Comparison of ENCODE assay signal across 8 cellular contexts in the genomic region with DNA sequence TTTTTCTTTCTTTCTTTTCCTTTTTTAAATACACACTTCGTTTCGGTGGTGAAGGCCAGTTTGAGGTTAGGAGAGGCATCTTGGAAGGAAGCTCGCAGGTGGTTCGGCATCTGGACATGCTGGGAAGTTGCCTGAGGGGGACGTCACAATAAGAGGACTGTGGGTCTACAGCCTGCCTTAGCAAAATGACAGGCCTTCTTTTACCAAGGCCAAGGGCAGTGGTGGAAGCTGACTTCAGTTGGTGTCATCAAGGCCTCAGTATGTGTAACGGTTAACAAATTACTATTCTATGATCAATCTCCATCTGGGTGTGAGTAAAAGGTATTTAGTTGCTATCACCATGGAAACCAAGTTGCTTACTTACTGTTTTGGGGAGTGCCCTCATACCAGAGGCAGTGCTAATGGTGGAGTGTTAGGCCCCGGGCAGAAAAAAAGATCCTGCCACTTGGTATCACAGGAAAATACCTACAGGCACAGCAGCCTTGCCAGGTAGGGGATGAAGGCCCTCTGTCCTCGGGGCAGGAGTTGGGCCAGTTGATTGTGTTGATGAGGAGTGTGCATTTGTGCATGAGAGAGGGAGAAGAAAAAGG. TPM values are rescaled to one million over a fixed set of nuclear protein-coding genes. Genes with fewer than 3 reads are reported as not detected.
DNase-seq lines count a peak whose midpoint lies in the region; ATAC-seq and TF ChIP-seq lines count a peak whose summit lies in the region.

No MANE protein-coding gene starts in this region.

- peaks cover 84% of the 10 kb centered on the region for H3K4me1 ChIP-seq in HUES64 (ENCODE audit: insufficient read depth, low read length)
- peaks cover 30 to 54% of the 10 kb centered on the region in 2 donors for H3K4me1 ChIP-seq in lung (ENCODE audit: control insufficient read depth in 2 of 2, insufficient read depth in 2 of 2, low read length in 2 of 2)
- no peaks in the 10 kb centered on the region for H3K4me1 ChIP-seq in urinary bladder (ENCODE audit: insufficient read depth)

- POLR2A ChIA-PET in AG04449 (lab: Yijun Ruan, JAX): interaction anchor here (1.8 to 4.1 kb wide), 2 partner anchors 9 to 36 kb away, joined by 8 to 27 read pairs; a partner anchor contains a TSS

- H3K27me3 ChIP-seq in HUES64 (ENCODE audit: insufficient read depth, low read length): no peaks in the 10 kb centered on the region
- no peaks in the 10 kb centered on the region for H3K27me3 ChIP-seq in brain microvascular endothelial cell (replicated peaks)
- no peaks in the 10 kb centered on the region for H3K27me3 ChIP-seq in lung (ENCODE audit: control insufficient read depth, insufficient read depth)

- TF ChIP-seq CTCF in AG04449 (IDR thresholded peaks at IDR 0.05; ENCODE audit: insufficient read depth, low read length, missing control alignments) (no peak), brain microvascular endothelial cell (IDR thresholded peaks at IDR 0.05; ENCODE audit: low read depth, low read length, missing control alignments) (no peak), lung (IDR thresholded peaks at IDR 0.05; ENCODE audit: control extremely low read depth, extremely low read depth) (no peak)

- CTCF ChIA-PET in AG04449 (lab: Yijun Ruan, JAX): interaction anchor here (0.9 to 3.5 kb wide), 2 partner anchors 22 to 272 kb away, joined by 5 to 13 read pairs; a partner anchor contains a TSS

- H3K9me3 ChIP-seq in HUES64 (ENCODE audit: insufficient read depth, low read depth, low read length): no peaks in the 10 kb centered on the region
- no peaks in the 10 kb centered on the region for H3K9me3 ChIP-seq in lung (ENCODE audit: control insufficient read depth in 2 of 2, insufficient read depth in 1 of 2, low read length in 1 of 2)

- H3K27ac ChIP-seq in HUES64 (ENCODE audit: low read depth, low read length) (peak overlapping the region; percentile 55), brain microvascular endothelial cell (peak overlapping the region; percentile 96), lung (ENCODE audit: low read depth in 1 of 2, low read length in 1 of 2) (peak overlapping the region; percentile 81 to 96), urinary bladder (ENCODE audit: low read depth) (peak overlapping the region; percentile 72)

- WGBS in HUES64: 75% methylated on average over 7 of the region's 8 CpGs
- 59 to 68% methylated on average over 8 of the region's 8 CpGs for WGBS in lung, 2 donors
- 54% methylated on average over 8 of the region's 8 CpGs for WGBS in urinary bladder

- H3K36me3 ChIP-seq in HUES64 (ENCODE audit: insufficient read depth, low read length) (peaks cover 23% of the 10 kb centered on the region), brain microvascular endothelial cell (replicated peaks) (peaks cover 3% of the 10 kb centered on the region), lung (ENCODE audit: control insufficient read depth in 2 of 2, insufficient read depth in 2 of 2, low read length in 2 of 2) (peaks cover 0 to 3% of the 10 kb centered on the region in 2 donors), urinary bladder (ENCODE audit: insufficient read depth) (no peaks in the 10 kb centered on the region)

- DNase-seq in AG04449 (ENCODE audit: low read depth, low spot score): peak; percentile 78
- DNase-seq in brain microvascular endothelial cell: peak; percentile 76
- DNase-seq in lung (ENCODE audit: low spot score): no peak
- no peak for DNase-seq in 8988T
- DNase-seq in NCI-H524 (lab: John Stamatoyannopoulos, UW): no peak
- no peak for DNase-seq in NAMALWA (ENCODE audit: low spot score)

- H3K9ac ChIP-seq in HUES64 (ENCODE audit: low read depth, low read length): peak overlapping the region; percentile 60

- H3K4me3 ChIP-seq in AG04449 (ENCODE audit: low read depth, low read length) (no peak overlapping the region), HUES64 (ENCODE audit: low read length) (no peak overlapping the region), brain microvascular endothelial cell (ENCODE audit: low read depth, low read length) (no peak overlapping the region), lung (no peak overlapping the region), urinary bladder (ENCODE audit: low read depth, low read length) (no peak overlapping the region)

- in situ Hi-C loops in brain microvascular endothelial cell (cut with HindIII; ENCODE audit: low pct_ligation_motif_present, low sequenced_read_pairs): no loop called here

- no peak for ATAC-seq in lung (ENCODE audit: insufficient read depth, low FRiP score)

RNA-seq across cellular contexts. Expression of a gene that starts 10.3 kb away (rescaled TPM):
- polyA plus RNA-seq in HUES64 (2013, experiment 1 of 2): 227 TPM
- polyA plus RNA-seq in HUES64 (2013, experiment 2 of 2): 242 TPM
- total RNA-seq in lung: 100 to 1,000 TPM; 339 to 552 TPM
- 100 to 1,000 TPM; 229 to 394 TPM for polyA plus RNA-seq in lung
- 140 TPM for total RNA-seq in urinary bladder
- 304 TPM for polyA plus RNA-seq in urinary bladder

RNA-seq across cellular contexts. Expression of a gene that starts 38.7 kb away (rescaled TPM):
- 281 TPM for polyA plus RNA-seq in HUES64 (2013, experiment 1 of 2)
- polyA plus RNA-seq in HUES64 (2013, experiment 2 of 2): 288 TPM
- 100 to 1,000 TPM; 142 to 243 TPM for total RNA-seq in lung
- polyA plus RNA-seq in lung: 100 to 1,000 TPM; 266 to 344 TPM
- 92.4 TPM for total RNA-seq in urinary bladder
- 373 TPM for polyA plus RNA-seq in urinary bladder

RNA-seq across cellular contexts. Expression of a gene that starts 40.0 kb away (rescaled TPM):
- polyA plus RNA-seq in HUES64 (2013, experiment 1 of 2): 8.3 TPM
- 2.9 TPM for polyA plus RNA-seq in HUES64 (2013, experiment 2 of 2)
- total RNA-seq in lung (1 to 10 TPM; 4.0 to 9.8 TPM), urinary bladder (2.2 TPM)
- polyA plus RNA-seq in lung (10 to 100 TPM in 1 of 2 donors, 1 to 10 TPM in 1; 7.0 to 13.1 TPM), urinary bladder (1.9 TPM)

Comparison
In these comparisons a context has a peak if more than half of its experiments do, and no peak if none do; other contexts are left out.
1. DNase-seq: peak in AG04449 (single experiment) and brain microvascular endothelial cell (single experiment); none in lung (single experiment), 8988T (single experiment), NCI-H524 (0 of 2) and NAMALWA (single experiment).
2. Peak in every context shown above with its lines, with median percentiles within 50 percentile points of each other: H3K27ac ChIP-seq.